Comparison of ENCODE assay signal across 28 cellular contexts in genomic region chr5:19200251-19200650, GRCh38.
"Had no signal": no experiment of that assay in that cellular context is flagged by ENCODE, and none has a peak within 500 bp of the region (broad histone marks: within the 10 kb centered on the region; RNA-seq: fewer than 3 reads in every experiment).

No MANE protein-coding gene starts in this region.

- H3K27ac ChIP-seq: heart left ventricle, left lung, lower lobe of right lung, neural progenitor cell, pancreas, prostate gland, sigmoid colon, spleen, stomach, testis, thyroid gland, transverse colon, upper lobe of left lung had no signal

- H3K4me3 ChIP-seq: heart left ventricle, left lung, lower lobe of right lung, neural progenitor cell, pancreas, prostate gland, sigmoid colon, spleen, stomach, testis, thyroid gland, transverse colon, upper lobe of left lung had no signal

- ATAC-seq: heart left ventricle; left colon; left lung; lower lobe of right lung; natural killer cell; pancreas; stimulated activated naive CD8-positive, alpha-beta T cell treated with anti-CD3 and anti-CD28 coated beads, Interleukin-15, Interleukin-2, amounts not matched to agents 100 U/mL and 50 U/mL, for 24 hours had no signal

- H3K27me3 ChIP-seq: heart left ventricle, left lung, neural progenitor cell, pancreas, sigmoid colon, spleen, stomach, testis, thyroid gland, transverse colon, upper lobe of left lung had no signal

- H3K36me3 ChIP-seq: heart left ventricle, left lung, lower lobe of right lung, neural progenitor cell, pancreas, prostate gland, sigmoid colon, spleen, stomach, thyroid gland, transverse colon, upper lobe of left lung had no signal

- H3K9me3 ChIP-seq: heart left ventricle, left lung, lower lobe of right lung, pancreas, prostate gland, sigmoid colon, spleen, testis, thyroid gland, transverse colon, upper lobe of left lung had no signal

- DNase-seq: heart left ventricle; hypothalamus; immature natural killer cell; kidney; left colon; left lung; lower lobe of right lung; mammary epithelial cell; mesenchymal stem cell; naive B cell; natural killer cell; nephron progenitor cell; pancreas; retina; right cardiac atrium; sigmoid colon; small intestine; spleen; stimulated activated CD4-positive, alpha-beta T cell treated with anti-CD3 and anti-CD28 coated beads, Interleukin-4, amount 100 ng/mL, for 24 hours; stimulated activated naive B cell treated with anti-CD40 and anti-IgM and Interleukin-4, amounts not matched to agents 10 μg/mL and 1 μg/mL and 100 μg/mL, for 72 hours; stimulated activated naive CD8-positive, alpha-beta T cell treated with anti-CD3 and anti-CD28 coated beads, Interleukin-15, Interleukin-2, amounts not matched to agents 100 U/mL and 50 U/mL, for 24 hours; stomach; testis; thyroid gland; transverse colon; upper lobe of left lung had no signal

- H3K4me1 ChIP-seq: heart left ventricle, left lung, lower lobe of right lung, neural progenitor cell, pancreas, prostate gland, sigmoid colon, spleen, stomach, testis, thyroid gland, transverse colon, upper lobe of left lung had no signal
